ENCODE assay signal across 1 cellular context in genomic region chr11:64304316-64305072, GRCh38.
TF ChIP-seq lines count a peak whose summit lies in the region.

No MANE protein-coding gene starts in this region.

TF ChIP-seq in HepG2, 621 proteins besides CTCF, POLR2A, EP300 and RAD21 (continued from another document and continues in another):
- TF ChIP-seq, protein P1, sequence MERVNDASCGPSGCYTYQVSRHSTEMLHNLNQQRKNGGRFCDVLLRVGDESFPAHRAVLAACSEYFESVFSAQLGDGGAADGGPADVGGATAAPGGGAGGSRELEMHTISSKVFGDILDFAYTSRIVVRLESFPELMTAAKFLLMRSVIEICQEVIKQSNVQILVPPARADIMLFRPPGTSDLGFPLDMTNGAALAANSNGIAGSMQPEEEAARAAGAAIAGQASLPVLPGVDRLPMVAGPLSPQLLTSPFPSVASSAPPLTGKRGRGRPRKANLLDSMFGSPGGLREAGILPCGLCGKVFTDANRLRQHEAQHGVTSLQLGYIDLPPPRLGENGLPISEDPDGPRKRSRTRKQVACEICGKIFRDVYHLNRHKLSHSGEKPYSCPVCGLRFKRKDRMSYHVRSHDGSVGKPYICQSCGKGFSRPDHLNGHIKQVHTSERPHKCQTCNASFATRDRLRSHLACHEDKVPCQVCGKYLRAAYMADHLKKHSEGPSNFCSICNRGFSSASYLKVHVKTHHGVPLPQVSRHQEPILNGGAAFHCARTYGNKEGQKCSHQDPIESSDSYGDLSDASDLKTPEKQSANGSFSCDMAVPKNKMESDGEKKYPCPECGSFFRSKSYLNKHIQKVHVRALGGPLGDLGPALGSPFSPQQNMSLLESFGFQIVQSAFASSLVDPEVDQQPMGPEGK (CRISPR knock-in tag; IDR thresholded peaks at IDR 0.05): no peak; the same call in 1 of the 2 replicates
- TF ChIP-seq BCL6 (CRISPR knock-in tag; IDR thresholded peaks at IDR 0.05) (peak; percentile 94), ZNF724P (CRISPR knock-in tag; IDR thresholded peaks at IDR 0.05; ENCODE audit: borderline replicate concordance) (no peak), ZNF225 (CRISPR knock-in tag; IDR thresholded peaks at IDR 0.05) (no peak), NFRKB (IDR thresholded peaks at IDR 0.05) (no peak), ZNF101 (CRISPR knock-in tag; IDR thresholded peaks at IDR 0.05; ENCODE audit: borderline replicate concordance, low read depth) (no peak), ZHX2 (IDR thresholded peaks at IDR 0.05; ENCODE audit: low read depth) (no peak), ZHX2 (CRISPR knock-in tag; IDR thresholded peaks at IDR 0.05; ENCODE audit: borderline replicate concordance) (peak; percentile 70; the same call in 1 of the 2 replicates), AHR (CRISPR knock-in tag; IDR thresholded peaks at IDR 0.05) (no peak), TGIF2 (CRISPR knock-in tag; IDR thresholded peaks at IDR 0.05) (no peak), NONO (IDR thresholded peaks at IDR 0.05) (no peak), NONO (CRISPR knock-in tag; conservative IDR thresholded peaks at IDR 0.05) (peak; percentile 61; the same call in 1 of the 2 replicates), SETDB1 (CRISPR knock-in tag; IDR thresholded peaks at IDR 0.05; ENCODE audit: borderline replicate concordance) (no peak), SRSF4 (IDR thresholded peaks at IDR 0.05; ENCODE audit: low read depth, low read length, poor library complexity, severe bottlenecking) (no peak), PPARG (CRISPR knock-in tag; conservative IDR thresholded peaks at IDR 0.05) (no peak), MNT (IDR thresholded peaks at IDR 0.05) (no peak), MXD3 (CRISPR knock-in tag; IDR thresholded peaks at IDR 0.05) (0 out of 2 replicates have a peak, but pooled peaks have one; percentile 42), SAP130 (CRISPR knock-in tag; IDR thresholded peaks at IDR 0.05; ENCODE audit: low read depth) (peak; percentile 49; the same call in 1 of the 2 replicates), MED1 (CRISPR knock-in tag; IDR thresholded peaks at IDR 0.05) (peak; percentile 21; the same call in 1 of the 2 replicates), ARID2 (CRISPR knock-in tag; IDR thresholded peaks at IDR 0.05; ENCODE audit: borderline replicate concordance) (no peak), ISL2 (CRISPR knock-in tag; IDR thresholded peaks at IDR 0.05) (no peak; the same call in none of the 2 replicates), ZNF816 (CRISPR knock-in tag; IDR thresholded peaks at IDR 0.05; ENCODE audit: borderline replicate concordance) (0 out of 2 replicates have a peak, but pooled peaks have one; percentile 32), GABPA (IDR thresholded peaks at IDR 0.05; ENCODE audit: low read depth, low read length) (no peak), GABPA (CRISPR knock-in tag; IDR thresholded peaks at IDR 0.05; ENCODE audit: low read depth) (no peak), ZNF432 (CRISPR knock-in tag; IDR thresholded peaks at IDR 0.05; ENCODE audit: borderline replicate concordance) (no peak), ZNF792 (CRISPR knock-in tag; IDR thresholded peaks at IDR 0.05) (0 out of 2 replicates have a peak, but pooled peaks have one; percentile 15), USF2 (IDR thresholded peaks at IDR 0.05; ENCODE audit: low read depth, low read length) (no peak), USF2 (CRISPR knock-in tag; IDR thresholded peaks at IDR 0.05; ENCODE audit: borderline replicate concordance) (no peak), RFX1 (IDR thresholded peaks at IDR 0.05) (no peak), ZNF136 (CRISPR knock-in tag; IDR thresholded peaks at IDR 0.05; ENCODE audit: low read depth) (no peak), MYC (CRISPR knock-in tag; IDR thresholded peaks at IDR 0.05; ENCODE audit: borderline replicate concordance) (peak; percentile 79), KDM1A (CRISPR knock-in tag; IDR thresholded peaks at IDR 0.05) (no peak), ZNF674 (CRISPR knock-in tag; IDR thresholded peaks at IDR 0.05; ENCODE audit: low read depth) (no peak)
- TF ChIP-seq, protein P2, sequence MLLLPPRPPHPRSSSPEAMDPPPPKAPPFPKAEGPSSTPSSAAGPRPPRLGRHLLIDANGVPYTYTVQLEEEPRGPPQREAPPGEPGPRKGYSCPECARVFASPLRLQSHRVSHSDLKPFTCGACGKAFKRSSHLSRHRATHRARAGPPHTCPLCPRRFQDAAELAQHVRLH (CRISPR knock-in tag; IDR thresholded peaks at IDR 0.05; ENCODE audit: borderline replicate concordance, low read depth): peak; percentile 55; the same call in 1 of the 2 replicates
- TF ChIP-seq, protein P3, sequence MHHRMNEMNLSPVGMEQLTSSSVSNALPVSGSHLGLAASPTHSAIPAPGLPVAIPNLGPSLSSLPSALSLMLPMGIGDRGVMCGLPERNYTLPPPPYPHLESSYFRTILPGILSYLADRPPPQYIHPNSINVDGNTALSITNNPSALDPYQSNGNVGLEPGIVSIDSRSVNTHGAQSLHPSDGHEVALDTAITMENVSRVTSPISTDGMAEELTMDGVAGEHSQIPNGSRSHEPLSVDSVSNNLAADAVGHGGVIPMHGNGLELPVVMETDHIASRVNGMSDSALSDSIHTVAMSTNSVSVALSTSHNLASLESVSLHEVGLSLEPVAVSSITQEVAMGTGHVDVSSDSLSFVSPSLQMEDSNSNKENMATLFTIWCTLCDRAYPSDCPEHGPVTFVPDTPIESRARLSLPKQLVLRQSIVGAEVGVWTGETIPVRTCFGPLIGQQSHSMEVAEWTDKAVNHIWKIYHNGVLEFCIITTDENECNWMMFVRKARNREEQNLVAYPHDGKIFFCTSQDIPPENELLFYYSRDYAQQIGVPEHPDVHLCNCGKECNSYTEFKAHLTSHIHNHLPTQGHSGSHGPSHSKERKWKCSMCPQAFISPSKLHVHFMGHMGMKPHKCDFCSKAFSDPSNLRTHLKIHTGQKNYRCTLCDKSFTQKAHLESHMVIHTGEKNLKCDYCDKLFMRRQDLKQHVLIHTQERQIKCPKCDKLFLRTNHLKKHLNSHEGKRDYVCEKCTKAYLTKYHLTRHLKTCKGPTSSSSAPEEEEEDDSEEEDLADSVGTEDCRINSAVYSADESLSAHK (CRISPR knock-in tag; IDR thresholded peaks at IDR 0.05; ENCODE audit: borderline replicate concordance): no peak
- TF ChIP-seq, protein P4, sequence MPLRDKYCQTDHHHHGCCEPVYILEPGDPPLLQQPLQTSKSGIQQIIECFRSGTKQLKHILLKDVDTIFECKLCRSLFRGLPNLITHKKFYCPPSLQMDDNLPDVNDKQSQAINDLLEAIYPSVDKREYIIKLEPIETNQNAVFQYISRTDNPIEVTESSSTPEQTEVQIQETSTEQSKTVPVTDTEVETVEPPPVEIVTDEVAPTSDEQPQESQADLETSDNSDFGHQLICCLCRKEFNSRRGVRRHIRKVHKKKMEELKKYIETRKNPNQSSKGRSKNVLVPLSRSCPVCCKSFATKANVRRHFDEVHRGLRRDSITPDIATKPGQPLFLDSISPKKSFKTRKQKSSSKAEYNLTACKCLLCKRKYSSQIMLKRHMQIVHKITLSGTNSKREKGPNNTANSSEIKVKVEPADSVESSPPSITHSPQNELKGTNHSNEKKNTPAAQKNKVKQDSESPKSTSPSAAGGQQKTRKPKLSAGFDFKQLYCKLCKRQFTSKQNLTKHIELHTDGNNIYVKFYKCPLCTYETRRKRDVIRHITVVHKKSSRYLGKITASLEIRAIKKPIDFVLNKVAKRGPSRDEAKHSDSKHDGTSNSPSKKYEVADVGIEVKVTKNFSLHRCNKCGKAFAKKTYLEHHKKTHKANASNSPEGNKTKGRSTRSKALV (CRISPR knock-in tag; IDR thresholded peaks at IDR 0.05): no peak; the same call in 1 of the 2 replicates
- TF ChIP-seq, protein P5, sequence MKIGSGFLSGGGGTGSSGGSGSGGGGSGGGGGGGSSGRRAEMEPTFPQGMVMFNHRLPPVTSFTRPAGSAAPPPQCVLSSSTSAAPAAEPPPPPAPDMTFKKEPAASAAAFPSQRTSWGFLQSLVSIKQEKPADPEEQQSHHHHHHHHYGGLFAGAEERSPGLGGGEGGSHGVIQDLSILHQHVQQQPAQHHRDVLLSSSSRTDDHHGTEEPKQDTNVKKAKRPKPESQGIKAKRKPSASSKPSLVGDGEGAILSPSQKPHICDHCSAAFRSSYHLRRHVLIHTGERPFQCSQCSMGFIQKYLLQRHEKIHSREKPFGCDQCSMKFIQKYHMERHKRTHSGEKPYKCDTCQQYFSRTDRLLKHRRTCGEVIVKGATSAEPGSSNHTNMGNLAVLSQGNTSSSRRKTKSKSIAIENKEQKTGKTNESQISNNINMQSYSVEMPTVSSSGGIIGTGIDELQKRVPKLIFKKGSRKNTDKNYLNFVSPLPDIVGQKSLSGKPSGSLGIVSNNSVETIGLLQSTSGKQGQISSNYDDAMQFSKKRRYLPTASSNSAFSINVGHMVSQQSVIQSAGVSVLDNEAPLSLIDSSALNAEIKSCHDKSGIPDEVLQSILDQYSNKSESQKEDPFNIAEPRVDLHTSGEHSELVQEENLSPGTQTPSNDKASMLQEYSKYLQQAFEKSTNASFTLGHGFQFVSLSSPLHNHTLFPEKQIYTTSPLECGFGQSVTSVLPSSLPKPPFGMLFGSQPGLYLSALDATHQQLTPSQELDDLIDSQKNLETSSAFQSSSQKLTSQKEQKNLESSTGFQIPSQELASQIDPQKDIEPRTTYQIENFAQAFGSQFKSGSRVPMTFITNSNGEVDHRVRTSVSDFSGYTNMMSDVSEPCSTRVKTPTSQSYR (CRISPR knock-in tag; IDR thresholded peaks at IDR 0.05; ENCODE audit: borderline replicate concordance): peak; percentile 9
- TF ChIP-seq, protein P6, sequence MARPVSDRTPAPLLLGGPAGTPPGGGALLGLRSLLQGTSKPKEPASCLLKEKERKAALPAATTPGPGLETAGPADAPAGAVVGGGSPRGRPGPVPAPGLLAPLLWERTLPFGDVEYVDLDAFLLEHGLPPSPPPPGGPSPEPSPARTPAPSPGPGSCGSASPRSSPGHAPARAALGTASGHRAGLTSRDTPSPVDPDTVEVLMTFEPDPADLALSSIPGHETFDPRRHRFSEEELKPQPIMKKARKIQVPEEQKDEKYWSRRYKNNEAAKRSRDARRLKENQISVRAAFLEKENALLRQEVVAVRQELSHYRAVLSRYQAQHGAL (CRISPR knock-in tag; IDR thresholded peaks at IDR 0.05; ENCODE audit: not compliant biosample characterization): no peak
